ENCODE assay signal across 36 cellular contexts in genomic region chr7:454356-455109, GRCh38.
"Had no signal": no experiment of that assay in that cellular context is flagged by ENCODE, and none has a peak within 500 bp of the region (broad histone marks: within the 10 kb centered on the region; RNA-seq: fewer than 3 reads in every experiment).

No MANE protein-coding gene starts in this region.

- H3K27me3 Mint-ChIP-seq: activated naive CD8-positive, alpha-beta T cell had no signal

- H3K27ac Mint-ChIP-seq: activated B cell treated with CpG ODN at 0.5 μM for 24 hours; activated CD4-positive, alpha-beta memory T cell treated with anti-CD3 and anti-CD28 coated beads for 36 hours; activated naive CD4-positive, alpha-beta T cell treated with anti-CD3 and anti-CD28 coated beads, Interleukin-2, amount 10 ng/mL, durations not matched to agents 7 days and 5 days; activated naive CD8-positive, alpha-beta T cell; activated naive CD8-positive, alpha-beta T cell treated with anti-CD3 and anti-CD28 coated beads, Interleukin-2, amount 50 U/mL, for 24 hours; brain had no signal

- DNase-seq: activated B cell treated with CpG ODN at 0.5 μM for 24 hours; activated CD4-positive, alpha-beta memory T cell treated with anti-CD3 and anti-CD28 coated beads for 36 hours; activated CD4-positive, alpha-beta T cell treated with anti-CD3 and anti-CD28 coated beads for 4 hours; activated CD4-positive, alpha-beta T cell treated with anti-CD3 and anti-CD28 coated beads, Interleukin-2, amount 50 U/mL, for 1 hour; activated CD4-positive, CD25-positive, alpha-beta regulatory T cell treated with anti-CD3 and anti-CD28 coated beads, Interleukin-2, amount 50 U/mL, for 72 hours; activated CD8-positive, alpha-beta memory T cell treated with anti-CD3 and anti-CD28 coated beads, Interleukin-2, amount 50 U/mL, for 4 hours; activated effector memory CD4-positive, alpha-beta T cell treated with Interleukin-2 at 50 U/mL for 16 hours; activated naive CD4-positive, alpha-beta T cell treated with anti-CD3 and anti-CD28 coated beads, Interleukin-2, amount 10 ng/mL, durations not matched to agents 7 days and 5 days; activated naive CD8-positive, alpha-beta T cell treated with anti-CD3 and anti-CD28 coated beads, Interleukin-2, amount 50 U/mL, for 24 hours; activated T-cell treated with anti-CD3 and anti-CD28 coated beads for 4 hours; activated T-cell treated with anti-CD3 and anti-CD28 coated beads, Interleukin-2, amount 50 U/mL, for 4 hours; anterior cingulate cortex; Kasumi-1; KG1; MG63; NCI-H1048; NCI-H1105 treated with DMSO at 0.1 percent for 48 hours; NCI-H1436; NCI-H1694; NCI-H1930; NCI-H2081 treated with DMSO at 0.1 percent for 48 hours; NCI-H226; NCI-H446 treated with DMSO at 0.1 percent for 48 hours; NCI-H524; NCI-H69; NK-92 treated with Interleukin-12 subunit alpha and Interleukin-12 subunit beta, amount 100 ng/mL, for 24 hours; PC-3; Peyer's patch; RPMI8226; SW 1271; T-helper 1 cell; T-helper 2 cell; T-helper 9 cell had no signal

- H3K4me3 Mint-ChIP-seq: activated B cell treated with CpG ODN at 0.5 μM for 24 hours; activated CD4-positive, alpha-beta memory T cell treated with anti-CD3 and anti-CD28 coated beads for 36 hours; activated naive CD4-positive, alpha-beta T cell treated with anti-CD3 and anti-CD28 coated beads, Interleukin-2, amount 10 ng/mL, durations not matched to agents 7 days and 5 days; activated naive CD8-positive, alpha-beta T cell; activated naive CD8-positive, alpha-beta T cell treated with anti-CD3 and anti-CD28 coated beads, Interleukin-2, amount 50 U/mL, for 24 hours; activated T-cell treated with anti-CD3 and anti-CD28 coated beads, Interleukin-2, amount 50 U/mL, for 4 hours; brain had no signal

- H3K36me3 Mint-ChIP-seq: activated CD4-positive, alpha-beta memory T cell treated with anti-CD3 and anti-CD28 coated beads for 36 hours; activated naive CD4-positive, alpha-beta T cell treated with anti-CD3 and anti-CD28 coated beads, Interleukin-2, amount 10 ng/mL, durations not matched to agents 7 days and 5 days; activated naive CD8-positive, alpha-beta T cell; brain had no signal

- H3K27ac ChIP-seq: Peyer's patch, VCaP had no signal

- H3K9me3 ChIP-seq: MG63, Peyer's patch had no signal

- H3K4me3 ChIP-seq: MG63, Peyer's patch had no signal

- ATAC-seq: activated naive CD8-positive, alpha-beta T cell treated with anti-CD3 and anti-CD28 coated beads, Interleukin-2, amount 50 U/mL, for 24 hours; activated T-cell treated with anti-CD3 and anti-CD28 coated beads, Interleukin-2, amount 50 U/mL, for 4 hours had no signal

- H3K9me3 Mint-ChIP-seq: activated B cell treated with CpG ODN at 0.5 μM for 24 hours; activated CD4-positive, alpha-beta memory T cell treated with anti-CD3 and anti-CD28 coated beads for 36 hours; activated naive CD4-positive, alpha-beta T cell treated with anti-CD3 and anti-CD28 coated beads, Interleukin-2, amount 10 ng/mL, durations not matched to agents 7 days and 5 days; activated naive CD8-positive, alpha-beta T cell treated with anti-CD3 and anti-CD28 coated beads, Interleukin-2, amount 50 U/mL, for 24 hours; activated T-cell treated with anti-CD3 and anti-CD28 coated beads, Interleukin-2, amount 50 U/mL, for 4 hours; brain had no signal

- H3K36me3 ChIP-seq: MG63, Peyer's patch had no signal

- H3K27me3 ChIP-seq: Peyer's patch had no signal
